34 cellular contexts compared by ENCODE assay signal in the genomic region with DNA sequence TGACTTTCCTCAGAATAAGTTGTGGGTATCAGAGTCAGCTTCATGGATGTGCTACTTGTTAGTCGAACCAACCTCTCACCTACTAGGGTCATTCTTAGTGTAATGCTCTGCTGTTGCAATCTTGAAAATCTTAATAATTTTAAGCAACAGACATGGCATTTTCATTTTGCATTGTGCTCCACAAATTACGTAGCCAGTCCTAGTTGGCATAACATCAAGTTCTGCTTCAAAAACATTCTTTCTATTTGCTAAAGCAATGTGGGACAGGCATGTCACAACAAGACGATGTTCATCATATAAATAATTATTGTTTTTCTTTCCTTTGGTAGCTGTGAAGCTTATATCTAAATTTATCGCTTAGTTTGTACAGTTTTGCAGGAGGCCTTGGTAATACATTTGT. TPM values are rescaled to one million over a fixed set of nuclear protein-coding genes. Genes with fewer than 3 reads are reported as not detected.
"Had no signal": no experiment of that assay in that cellular context is flagged by ENCODE, and none has a peak within 500 bp of the region (broad histone marks: within the 10 kb centered on the region; RNA-seq: fewer than 3 reads in every experiment).

No MANE protein-coding gene starts in this region.

- H3K4me2 ChIP-seq: hepatocyte, smooth muscle cell had no signal

- H3K4me1 ChIP-seq: sigmoid colon, testis, uterus had no signal

- H3K27me3 Mint-ChIP-seq: activated B cell treated with CpG ODN at 0.5 μM for 24 hours; activated CD4-positive, alpha-beta T cell treated with anti-CD3 and anti-CD28 coated beads for 36 hours; activated naive CD8-positive, alpha-beta T cell treated with anti-CD3 and anti-CD28 coated beads for 36 hours; dendritic cell treated with granulocyte-macrophage colony-stimulating factor and Interleukin-4, amounts not matched to agents 40 ng/mL and 50 ng/mL, for 4 days; natural killer cell treated with Interleukin-12 subunit alpha and Interleukin-12 subunit beta and Interleukin-15 and Interleukin-18, amount 100 ng/mL, for 72 hours; progenitor cell of endocrine pancreas; stimulated activated naive B cell treated with anti-CD40 and anti-IgM and Interleukin-4, amounts not matched to agents 10 μg/mL and 1 μg/mL and 100 μg/mL, for 72 hours had no signal

- H3K9me3 Mint-ChIP-seq: activated B cell treated with CpG ODN at 0.5 μM for 24 hours; dendritic cell treated with granulocyte-macrophage colony-stimulating factor and Interleukin-4, amounts not matched to agents 40 ng/mL and 50 ng/mL, for 4 days; stimulated activated naive B cell treated with anti-CD40 and anti-IgM and Interleukin-4, amounts not matched to agents 10 μg/mL and 1 μg/mL and 100 μg/mL, for 72 hours had no signal

- H3K27ac ChIP-seq: cardiac muscle cell, hepatocyte, sigmoid colon, testis, uterus had no signal

- FAIRE-seq: endometrium, frontal cortex had no signal

- H3K36me3 Mint-ChIP-seq: activated naive CD8-positive, alpha-beta T cell treated with anti-CD3 and anti-CD28 coated beads for 36 hours; immature natural killer cell; stimulated activated naive B cell treated with anti-CD40 and anti-IgM and Interleukin-4, amounts not matched to agents 10 μg/mL and 1 μg/mL and 100 μg/mL, for 72 hours had no signal

- H3K4me3 Mint-ChIP-seq: activated B cell treated with CpG ODN at 0.5 μM for 24 hours; activated CD4-positive, alpha-beta T cell treated with anti-CD3 and anti-CD28 coated beads for 36 hours; activated naive CD8-positive, alpha-beta T cell treated with anti-CD3 and anti-CD28 coated beads for 36 hours; activated T-cell treated with anti-CD3 and anti-CD28 coated beads, Interleukin-2, amount 50 U/mL, for 4 hours; dendritic cell treated with granulocyte-macrophage colony-stimulating factor and Interleukin-4, amounts not matched to agents 40 ng/mL and 50 ng/mL, for 4 days; immature natural killer cell; natural killer cell treated with Interleukin-12 subunit alpha and Interleukin-12 subunit beta and Interleukin-15 and Interleukin-18, amount 100 ng/mL, for 72 hours; stimulated activated naive B cell treated with anti-CD40 and anti-IgM and Interleukin-4, amounts not matched to agents 10 μg/mL and 1 μg/mL and 100 μg/mL, for 72 hours had no signal

- H3K79me2 ChIP-seq: hepatocyte had no signal

- H3K27ac Mint-ChIP-seq: activated B cell treated with CpG ODN at 0.5 μM for 24 hours; activated CD4-positive, alpha-beta T cell treated with anti-CD3 and anti-CD28 coated beads for 36 hours; activated naive CD8-positive, alpha-beta T cell treated with anti-CD3 and anti-CD28 coated beads for 36 hours; dendritic cell treated with granulocyte-macrophage colony-stimulating factor and Interleukin-4, amounts not matched to agents 40 ng/mL and 50 ng/mL, for 4 days; immature natural killer cell; natural killer cell treated with Interleukin-12 subunit alpha and Interleukin-12 subunit beta and Interleukin-15 and Interleukin-18, amount 100 ng/mL, for 72 hours; progenitor cell of endocrine pancreas; stimulated activated naive B cell treated with anti-CD40 and anti-IgM and Interleukin-4, amounts not matched to agents 10 μg/mL and 1 μg/mL and 100 μg/mL, for 72 hours had no signal

- H3K4me1 Mint-ChIP-seq: activated B cell treated with CpG ODN at 0.5 μM for 24 hours; activated CD4-positive, alpha-beta T cell treated with anti-CD3 and anti-CD28 coated beads for 36 hours; activated naive CD8-positive, alpha-beta T cell treated with anti-CD3 and anti-CD28 coated beads for 36 hours; immature natural killer cell; stimulated activated naive B cell treated with anti-CD40 and anti-IgM and Interleukin-4, amounts not matched to agents 10 μg/mL and 1 μg/mL and 100 μg/mL, for 72 hours had no signal

- H2AFZ ChIP-seq: hepatocyte had no signal

- ATAC-seq: activated CD4-positive, alpha-beta T cell treated with anti-CD3 and anti-CD28 coated beads for 36 hours; activated T-cell treated with anti-CD3 and anti-CD28 coated beads, Interleukin-2, amount 50 U/mL, for 4 hours; left ventricle myocardium superior; natural killer cell treated with Interleukin-12 subunit alpha and Interleukin-12 subunit beta and Interleukin-15 and Interleukin-18, amount 100 ng/mL, for 72 hours; stimulated activated naive B cell treated with anti-CD40 and anti-IgM and Interleukin-4, amounts not matched to agents 10 μg/mL and 1 μg/mL and 100 μg/mL, for 72 hours had no signal

- H3K4me3 ChIP-seq: cardiac muscle cell, hepatocyte, sigmoid colon, smooth muscle cell, testis, uterus had no signal

- H3K9me3 ChIP-seq: sigmoid colon, testis, uterus had no signal

- DNase-seq: activated B cell treated with CpG ODN at 0.5 μM for 24 hours; activated CD4-positive, alpha-beta T cell treated with anti-CD3 and anti-CD28 coated beads for 36 hours; activated CD4-positive, alpha-beta T cell treated with anti-CD3 and anti-CD28 coated beads, Interleukin-2, amount 50 U/mL, for 4 hours; activated CD8-positive, alpha-beta memory T cell treated with anti-CD3 and anti-CD28 coated beads for 24 hours; activated CD8-positive, alpha-beta memory T cell treated with anti-CD3 and anti-CD28 coated beads, Interleukin-2, amount 50 U/mL, for 4 hours; activated naive CD4-positive, alpha-beta T cell treated with Interleukin-2 at 50 U/mL for 16 hours; activated naive CD8-positive, alpha-beta T cell treated with anti-CD3 and anti-CD28 coated beads for 36 hours; activated T-cell treated with anti-CD3 and anti-CD28 coated beads, Interleukin-2, amount 50 U/mL, for 4 hours; amygdala; effector CD4-positive, alpha-beta T cell; erythroblast; glutamatergic neuron; immature natural killer cell; left ventricle myocardium superior; midbrain; retina; sigmoid colon; stimulated activated CD4-positive, alpha-beta T cell treated with anti-CD3 and anti-CD28 coated beads, Interleukin-15, amount 100 ng/mL, for 24 hours; stimulated activated CD8-positive, alpha-beta memory T cell treated with anti-CD3 and anti-CD28 coated beads, Interleukin-4, amount 100 ng/mL, for 48 hours; stimulated activated naive B cell treated with anti-CD40 and anti-IgM and Interleukin-4, amounts not matched to agents 10 μg/mL and 1 μg/mL and 100 μg/mL, for 72 hours; T1000; testis; trophoblast cell; uterus had no signal

- H3K36me3 ChIP-seq: cardiac muscle cell, sigmoid colon, uterus had no signal

- H3K27me3 ChIP-seq: cardiac muscle cell, hepatocyte, sigmoid colon, testis, uterus had no signal

RNA-seq across cellular contexts. Expression of a gene that starts 39.3 kb away (rescaled TPM):
- total RNA-seq: activated B cell treated with CpG ODN at 0.5 μM for 24 hours; activated CD4-positive, alpha-beta T cell treated with anti-CD3 and anti-CD28 coated beads for 36 hours; activated naive CD8-positive, alpha-beta T cell treated with anti-CD3 and anti-CD28 coated beads for 36 hours; activated T-cell treated with anti-CD3 and anti-CD28 coated beads, Interleukin-2, amount 50 U/mL, for 4 hours; chondrocyte; left ventricle myocardium superior; natural killer cell treated with Interleukin-12 subunit alpha and Interleukin-12 subunit beta and Interleukin-15 and Interleukin-18, amount 100 ng/mL, for 72 hours; osteocyte; sigmoid colon; smooth muscle cell had no signal
- polyA plus RNA-seq: immature natural killer cell, smooth muscle cell had no signal
